Comparison of ENCODE assay signal across 8 cellular contexts in the genomic region with DNA sequence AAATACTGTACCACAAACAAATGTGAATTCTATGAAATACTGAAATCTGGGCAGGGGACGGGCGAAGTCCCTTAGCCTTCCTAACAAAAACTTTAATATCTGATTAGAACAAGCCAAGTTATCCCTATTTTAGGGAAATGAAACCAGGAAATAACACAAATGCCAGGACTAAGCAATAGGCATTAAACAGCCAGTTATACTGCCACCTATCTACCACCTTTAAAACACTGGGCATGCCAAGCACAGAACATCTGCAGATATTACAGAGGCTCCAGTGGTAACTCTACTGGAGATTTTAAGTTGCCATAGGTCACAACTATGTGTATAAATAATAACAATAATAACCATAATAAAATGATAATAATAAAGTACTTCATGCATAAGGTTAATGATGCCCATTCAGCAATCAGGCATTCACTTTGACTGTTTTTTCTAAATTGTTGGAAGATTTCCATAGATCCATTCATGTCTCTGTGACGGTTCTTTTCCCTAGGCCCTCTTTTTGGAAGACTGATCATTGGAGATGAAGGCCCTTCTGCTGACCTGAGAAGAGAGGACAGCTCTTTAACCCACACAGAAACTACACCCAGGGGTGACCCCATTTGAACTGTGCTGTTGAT.
DNase-seq lines count a peak whose midpoint lies in the region; ATAC-seq and TF ChIP-seq lines count a peak whose summit lies in the region.

No MANE protein-coding gene starts in this region.

- POLR2A ChIA-PET in activated CD8-positive, alpha-beta T cell treated with anti-CD3 and anti-CD28 coated beads for 36 hours (lab: Charles Lee), result no interaction called here
- POLR2A ChIA-PET in activated CD8-positive, alpha-beta T cell treated with anti-CD3 and anti-CD28 coated beads, Interleukin-2, amount 10 ng/mL, durations not matched to agents 7 days and 5 days (lab: Charles Lee), result no interaction called here

- no peaks in the 10 kb centered on the region for H3K36me3 ChIP-seq in esophagus squamous epithelium

- no peaks in the 10 kb centered on the region for H3K36me3 Mint-ChIP-seq in activated CD8-positive, alpha-beta T cell treated with anti-CD3 and anti-CD28 coated beads for 36 hours (ENCODE audit: low read depth)
- H3K36me3 Mint-ChIP-seq in activated CD8-positive, alpha-beta T cell treated with anti-CD3 and anti-CD28 coated beads, Interleukin-2, amount 10 ng/mL, durations not matched to agents 7 days and 5 days (ENCODE audit: low read depth), result no peaks in the 10 kb centered on the region
- no peaks in the 10 kb centered on the region for H3K36me3 Mint-ChIP-seq in type B pancreatic cell

- DNase-seq in activated CD8-positive, alpha-beta T cell treated with anti-CD3 and anti-CD28 coated beads for 36 hours, result no peak
- DNase-seq in activated CD8-positive, alpha-beta T cell treated with anti-CD3 and anti-CD28 coated beads, Interleukin-2, amount 10 ng/mL, durations not matched to agents 7 days and 5 days, result no peak
- peak; percentile 46 to 57 for DNase-seq in NOMO-1 (lab: John Stamatoyannopoulos, UW; ENCODE audit: unreplicated experiment in 2 of 2)
- DNase-seq in fibroblast of pulmonary artery (ENCODE audit: low read depth), result peak; percentile 36
- no peak for DNase-seq in type B pancreatic cell (ENCODE audit: extremely low spot score, unreplicated experiment)
- DNase-seq in foreskin melanocyte, result no peak
- DNase-seq in esophagus squamous epithelium (lab: John Stamatoyannopoulos, UW), result no peak
- DNase-seq in G401 (ENCODE audit: low spot score), result no peak

- no peaks in the 10 kb centered on the region for H3K27me3 ChIP-seq in esophagus squamous epithelium

- intact Hi-C loops in activated CD8-positive, alpha-beta T cell treated with anti-CD3 and anti-CD28 coated beads for 36 hours (cut with micrococcal nuclease), result no loop called here
- intact Hi-C loops in esophagus squamous epithelium (cut with DNase I), result no loop called here

- no peak for ATAC-seq in activated CD8-positive, alpha-beta T cell treated with anti-CD3 and anti-CD28 coated beads for 36 hours
- no peak for ATAC-seq in activated CD8-positive, alpha-beta T cell treated with anti-CD3 and anti-CD28 coated beads, Interleukin-2, amount 10 ng/mL, durations not matched to agents 7 days and 5 days

- H3K9me3 ChIP-seq in esophagus squamous epithelium, result no peaks in the 10 kb centered on the region

- WGBS in esophagus squamous epithelium, 2 donors, result 64 to 76% methylated on average over 3 of the region's 3 CpGs

- no peaks in the 10 kb centered on the region for H3K4me1 Mint-ChIP-seq in activated CD8-positive, alpha-beta T cell treated with anti-CD3 and anti-CD28 coated beads for 36 hours (ENCODE audit: low read depth)
- no peaks in the 10 kb centered on the region for H3K4me1 Mint-ChIP-seq in activated CD8-positive, alpha-beta T cell treated with anti-CD3 and anti-CD28 coated beads, Interleukin-2, amount 10 ng/mL, durations not matched to agents 7 days and 5 days (ENCODE audit: low read depth)
- H3K4me1 Mint-ChIP-seq in type B pancreatic cell (ENCODE audit: unreplicated experiment), result peaks cover 3% of the 10 kb centered on the region

- no peaks in the 10 kb centered on the region for H3K9me3 Mint-ChIP-seq in activated CD8-positive, alpha-beta T cell treated with anti-CD3 and anti-CD28 coated beads for 36 hours
- no peaks in the 10 kb centered on the region for H3K9me3 Mint-ChIP-seq in activated CD8-positive, alpha-beta T cell treated with anti-CD3 and anti-CD28 coated beads, Interleukin-2, amount 10 ng/mL, durations not matched to agents 7 days and 5 days (ENCODE audit: insufficient read depth)
- H3K9me3 Mint-ChIP-seq in type B pancreatic cell, result no peaks in the 10 kb centered on the region

- no peak overlapping the region for H3K4me3 ChIP-seq in fibroblast of pulmonary artery (replicated peaks; ENCODE audit: low read depth, low read length)
- no peak overlapping the region for H3K4me3 ChIP-seq in esophagus squamous epithelium

- no peak for TF ChIP-seq POLR2A in esophagus squamous epithelium (IDR thresholded peaks at IDR 0.05)

- no peak overlapping the region for H3K27ac Mint-ChIP-seq in activated CD8-positive, alpha-beta T cell treated with anti-CD3 and anti-CD28 coated beads for 36 hours
- no peak overlapping the region for H3K27ac Mint-ChIP-seq in activated CD8-positive, alpha-beta T cell treated with anti-CD3 and anti-CD28 coated beads, Interleukin-2, amount 10 ng/mL, durations not matched to agents 7 days and 5 days
- no peak overlapping the region for H3K27ac Mint-ChIP-seq in type B pancreatic cell

- H3K4me3 Mint-ChIP-seq in activated CD8-positive, alpha-beta T cell treated with anti-CD3 and anti-CD28 coated beads for 36 hours, result no peak overlapping the region
- H3K4me3 Mint-ChIP-seq in activated CD8-positive, alpha-beta T cell treated with anti-CD3 and anti-CD28 coated beads, Interleukin-2, amount 10 ng/mL, durations not matched to agents 7 days and 5 days, result no peak overlapping the region
- no peak overlapping the region for H3K4me3 Mint-ChIP-seq in type B pancreatic cell

- H3K27me3 Mint-ChIP-seq in activated CD8-positive, alpha-beta T cell treated with anti-CD3 and anti-CD28 coated beads for 36 hours, result no peaks in the 10 kb centered on the region
- no peaks in the 10 kb centered on the region for H3K27me3 Mint-ChIP-seq in activated CD8-positive, alpha-beta T cell treated with anti-CD3 and anti-CD28 coated beads, Interleukin-2, amount 10 ng/mL, durations not matched to agents 7 days and 5 days (ENCODE audit: low read depth)
- no peaks in the 10 kb centered on the region for H3K27me3 Mint-ChIP-seq in type B pancreatic cell

- H3K4me1 ChIP-seq in esophagus squamous epithelium, result no peaks in the 10 kb centered on the region

- in situ Hi-C loops in G401 (cut with HindIII; ENCODE audit: low sequenced_read_pairs), result no loop called here

- peak; percentile 22 for TF ChIP-seq CTCF in activated CD8-positive, alpha-beta T cell treated with anti-CD3 and anti-CD28 coated beads for 36 hours (IDR thresholded peaks at IDR 0.05)
- TF ChIP-seq CTCF in fibroblast of pulmonary artery (IDR thresholded peaks at IDR 0.05; ENCODE audit: low read length, missing control alignments) (peak; percentile 70), type B pancreatic cell (conservative IDR thresholded peaks at IDR 0.05) (peak; percentile 52), esophagus squamous epithelium (IDR thresholded peaks at IDR 0.05) (peak in 3 of 6 experiments; percentile 17 to 43 (median 22))

- CTCF ChIA-PET in activated CD8-positive, alpha-beta T cell treated with anti-CD3 and anti-CD28 coated beads for 36 hours (lab: Charles Lee), result no interaction called here
- CTCF ChIA-PET in activated CD8-positive, alpha-beta T cell treated with anti-CD3 and anti-CD28 coated beads, Interleukin-2, amount 10 ng/mL, durations not matched to agents 7 days and 5 days (lab: Charles Lee), result no interaction called here

- no peak overlapping the region for H3K27ac ChIP-seq in esophagus squamous epithelium

Comparison
In these comparisons a context has a peak if more than half of its experiments do, and no peak if none do; other contexts are left out.
1. DNase-seq: peak in NOMO-1 (2 of 2) and fibroblast of pulmonary artery (single experiment); none in activated CD8-positive, alpha-beta T cell treated with anti-CD3 and anti-CD28 coated beads for 36 hours (single experiment), activated CD8-positive, alpha-beta T cell treated with anti-CD3 and anti-CD28 coated beads, Interleukin-2, amount 10 ng/mL, durations not matched to agents 7 days and 5 days (single experiment), type B pancreatic cell (single experiment), foreskin melanocyte (single experiment), esophagus squamous epithelium (single experiment) and G401 (single experiment).